In the genomic region with DNA sequence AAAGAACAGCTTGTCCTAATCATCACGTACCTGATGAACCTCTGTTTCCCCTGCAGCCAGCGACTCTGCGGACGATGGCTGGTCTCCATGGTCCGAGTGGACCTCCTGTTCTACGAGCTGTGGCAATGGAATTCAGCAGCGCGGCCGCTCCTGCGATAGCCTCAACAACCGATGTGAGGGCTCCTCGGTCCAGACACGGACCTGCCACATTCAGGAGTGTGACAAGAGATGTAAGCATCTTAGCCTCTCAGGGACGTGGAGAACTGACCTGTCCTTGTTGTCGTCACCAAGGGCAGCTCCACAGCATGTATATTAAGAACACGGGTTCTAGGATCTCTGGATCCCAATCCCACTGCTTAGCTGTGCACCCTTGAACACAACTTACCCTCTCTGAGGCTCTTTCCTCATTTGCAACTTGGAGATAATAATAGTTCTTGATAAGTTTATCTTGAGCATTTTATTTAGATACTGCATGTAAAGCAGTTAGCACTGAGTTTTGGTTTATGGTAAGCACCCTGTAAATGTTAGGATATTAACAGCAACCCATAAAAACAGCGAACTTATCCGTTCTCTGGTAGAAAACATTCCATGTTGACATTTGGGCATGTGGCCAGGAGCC, we compare ENCODE assay signal across 1 cellular context.
TF ChIP-seq lines count a peak whose summit lies in the region.

No MANE protein-coding gene starts in this region.

TF ChIP-seq in IMR-90, 13 proteins besides CTCF, POLR2A, EP300 and RAD21:
- no peak for TF ChIP-seq RFX5 (IDR thresholded peaks at IDR 0.05; ENCODE audit: low read depth, low read length)
- TF ChIP-seq NFE2L2 (IDR thresholded peaks at IDR 0.05; ENCODE audit: low read depth, low read length) = peak; percentile 5; the same call in 1 of the 2 replicates
- TF ChIP-seq CHD1 (IDR thresholded peaks at IDR 0.05; ENCODE audit: low read depth, low read length) = peak; percentile 82
- TF ChIP-seq BHLHE40 (IDR thresholded peaks at IDR 0.05; ENCODE audit: low read depth, low read length) = no peak
- TF ChIP-seq, protein P1, sequence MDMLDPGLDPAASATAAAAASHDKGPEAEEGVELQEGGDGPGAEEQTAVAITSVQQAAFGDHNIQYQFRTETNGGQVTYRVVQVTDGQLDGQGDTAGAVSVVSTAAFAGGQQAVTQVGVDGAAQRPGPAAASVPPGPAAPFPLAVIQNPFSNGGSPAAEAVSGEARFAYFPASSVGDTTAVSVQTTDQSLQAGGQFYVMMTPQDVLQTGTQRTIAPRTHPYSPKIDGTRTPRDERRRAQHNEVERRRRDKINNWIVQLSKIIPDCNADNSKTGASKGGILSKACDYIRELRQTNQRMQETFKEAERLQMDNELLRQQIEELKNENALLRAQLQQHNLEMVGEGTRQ (IDR thresholded peaks at IDR 0.05; ENCODE audit: low read depth, low read length) = 0 out of 2 replicates have a peak, but pooled peaks have one; percentile 2
- TF ChIP-seq MAZ (IDR thresholded peaks at IDR 0.05; ENCODE audit: borderline replicate concordance, low read depth, low read length) = no peak
TF ChIP-seq in IMR-90: peak in this region for 3.
